In genomic region chr6:20631525-20631924, GRCh38 we compare ENCODE assay signal across 17 cellular contexts.
DNase-seq lines count a peak whose midpoint lies in the region; ATAC-seq, FAIRE-seq and TF ChIP-seq lines count a peak whose summit lies in the region.
"Had no signal": no experiment of that assay in that cellular context is flagged by ENCODE, and none has a peak within 500 bp of the region (broad histone marks: within the 10 kb centered on the region; RNA-seq: fewer than 3 reads in every experiment).

No MANE protein-coding gene starts in this region.

- BruUV-seq in GM12878 (replicated peaks; lab: Mats Ljungman, UMichigan) = no TSS peak

- H3K9me3 Mint-ChIP-seq in IgD-negative memory B cell = peaks cover 0 to 2% (median 0%) of the 10 kb centered on the region in 3 donors
- H3K9me3 Mint-ChIP-seq: activated naive CD4-positive, alpha-beta T cell treated with anti-CD3 and anti-CD28 coated beads, Interleukin-2, amount 10 ng/mL, durations not matched to agents 7 days and 5 days; T-cell had no signal

- H3K4me3 Mint-ChIP-seq in IgD-negative memory B cell = peak overlapping the region in 1 of 4 donors; percentile 9
- H3K4me3 Mint-ChIP-seq: activated naive CD4-positive, alpha-beta T cell treated with anti-CD3 and anti-CD28 coated beads, Interleukin-2, amount 10 ng/mL, durations not matched to agents 7 days and 5 days; T-cell had no signal

- no peak overlapping the region for H3K27ac ChIP-seq in GM12878 (ENCODE audit: control insufficient read depth, insufficient read depth)
- H3K27ac ChIP-seq: left lung, testis, WERI-Rb-1 had no signal

- H3K4me1 ChIP-seq in GM12878 (ENCODE audit: control insufficient read depth, insufficient read depth, low read length) = 0 out of 2 replicates have a peak, but pooled peaks cover 7% of the 10 kb centered on the region
- H3K4me1 ChIP-seq: left lung, testis had no signal

- H3K4me3 ChIP-seq in GM12878 = no peak overlapping the region
- H3K4me3 ChIP-seq: left lung, testis had no signal

- CTCF ChIA-PET in GM12878 (lab: Yijun Ruan, JAX) = interaction anchor here (1.1 to 1.2 kb wide), 2 partner anchors 9 to 12 kb away, joined by 3 read pairs; no protein-coding TSS in a partner anchor

- peaks cover 17% of the 10 kb centered on the region for H3K36me3 Mint-ChIP-seq in IgD-negative memory B cell

- no peak overlapping the region for H2AFZ ChIP-seq in GM12878 (ENCODE audit: control insufficient read depth, low read depth, low read length)

- RAD21 ChIA-PET in GM12878 (lab: Charles Lee; ENCODE audit: unreplicated experiment) = interaction anchor here (1.2 kb wide), 1 partner anchor 21 kb away, joined by 3 read pairs; no protein-coding TSS in a partner anchor

- TF ChIP-seq POLR2A in GM12878 (IDR thresholded peaks at IDR 0.05; ENCODE audit: low read depth, low read length) = no peak

- no peaks in the 10 kb centered on the region; the same call in 2 of the 3 replicates for H3K9me3 ChIP-seq in GM12878 (replicated peaks; ENCODE audit: control insufficient read depth, insufficient read depth, low read length)
- H3K9me3 ChIP-seq: left lung, testis had no signal

- ATAC-seq in left ventricle myocardium superior (peak; percentile 15), GM12878 (peak; percentile 51), HG02870 (IDR thresholded peaks at IDR 0.05; ENCODE audit: unreplicated experiment) (no peak)
- ATAC-seq: sciatic nerve, T-cell had no signal

- no peak overlapping the region for H3K4me2 ChIP-seq in GM12878 (ENCODE audit: control insufficient read depth, insufficient read depth)

- 13% methylated on average over 2 of the region's 2 CpGs for whole genome bisulfite sequencing in GM12878 (ENCODE audit: insufficient coverage, insufficient replicate concordance, low lambda C conversion rate, missing lambda C conversion rate)

- H3K4me1 Mint-ChIP-seq in IgD-negative memory B cell = peaks cover 10 to 28% (median 12%) of the 10 kb centered on the region in 3 donors

- DNase-seq in left ventricle myocardium superior (no peak), cardiac septum (ENCODE audit: low spot score) (no peak), GM12878 (ENCODE audit: low read depth, low spot score) (no peak), cerebellum (ENCODE audit: low spot score) (no peak), GM13977 (ENCODE audit: low spot score) (no peak)
- DNase-seq in stimulated activated CD4-positive, alpha-beta T cell treated with anti-CD3 and anti-CD28 coated beads, Interleukin-2, amount 100 ng/mL, for 24 hours = no peak
- DNase-seq: activated naive CD4-positive, alpha-beta T cell treated with anti-CD3 and anti-CD28 coated beads, Interleukin-2, amount 10 ng/mL, durations not matched to agents 7 days and 5 days; foreskin melanocyte; left lung; NK-92 treated with Interleukin-12 subunit alpha and Interleukin-12 subunit beta, amount 100 ng/mL, for 24 hours; stimulated activated CD4-positive, alpha-beta T cell treated with anti-CD3 and anti-CD28 coated beads, Interleukin-4, amount 100 ng/mL, for 1 hour; T-cell; testis; WERI-Rb-1 had no signal

- TF ChIP-seq CTCF in GM12878 (IDR thresholded peaks at IDR 0.05 in 2 of 3, conservative IDR thresholded peaks at IDR 0.05 in 1 of 3; ENCODE audit: control insufficient read depth in 2 of 3, extremely low read depth in 1 of 3, insufficient read depth in 1 of 3, low read depth in 3 of 3, low read length in 3 of 3) (no peak), GM13977 (IDR thresholded peaks at IDR 0.05; ENCODE audit: extremely low read depth, insufficient read depth, missing control alignments) (no peak)

- in situ Hi-C loops in GM12878 (cut with MboI) = no loop called here
- in situ Hi-C loops in GM13977 (cut with MboI; ENCODE audit: low pct_unique_long_range_greater_than_20kb, low sequenced_read_pairs, unreplicated experiment) = no loop called here

- intact Hi-C loops in left ventricle myocardium superior (cut with micrococcal nuclease) = no loop called here
- intact Hi-C loops in cardiac septum (cut with DNase I) = no loop called here
- intact Hi-C loops in GM12878 (cut with micrococcal nuclease; ENCODE audit: unreplicated experiment) = no loop called here

- H3K27ac Mint-ChIP-seq in IgD-negative memory B cell = peak overlapping the region in 2 of 3 donors; percentile 17 to 32
- H3K27ac Mint-ChIP-seq: activated naive CD4-positive, alpha-beta T cell treated with anti-CD3 and anti-CD28 coated beads, Interleukin-2, amount 10 ng/mL, durations not matched to agents 7 days and 5 days; T-cell had no signal

- no peak for TF ChIP-seq EP300 in GM12878 (IDR thresholded peaks at IDR 0.05; ENCODE audit: borderline replicate concordance in 1 of 2, control insufficient read depth in 1 of 2, low read depth in 2 of 2, low read length in 2 of 2)

- H3K79me2 ChIP-seq in GM12878 (ENCODE audit: control insufficient read depth, insufficient read depth, low read length) = no peaks in the 10 kb centered on the region

- H3K27me3 Mint-ChIP-seq in IgD-negative memory B cell = no peaks in the 10 kb centered on the region
- H3K27me3 Mint-ChIP-seq: activated naive CD4-positive, alpha-beta T cell treated with anti-CD3 and anti-CD28 coated beads, Interleukin-2, amount 10 ng/mL, durations not matched to agents 7 days and 5 days; T-cell had no signal

- no peak overlapping the region for H3K9ac ChIP-seq in GM12878 (ENCODE audit: control insufficient read depth, insufficient read depth, low read length)

- no peaks in the 10 kb centered on the region for H4K20me1 ChIP-seq in GM12878 (ENCODE audit: control insufficient read depth, insufficient read depth)

- TF ChIP-seq RAD21 in GM12878 (IDR thresholded peaks at IDR 0.05; ENCODE audit: insufficient read depth, low read depth, low read length) = no peak

- no peaks in the 10 kb centered on the region for H3K36me3 ChIP-seq in GM12878 (ENCODE audit: control insufficient read depth in 2 of 2, insufficient read depth in 2 of 2, low read length in 1 of 2)
- H3K36me3 ChIP-seq: left lung had no signal

- no peaks in the 10 kb centered on the region for H3K27me3 ChIP-seq in GM12878 (replicated peaks in 1 of 2; ENCODE audit: control insufficient read depth in 2 of 2, insufficient read depth in 2 of 2, low read length in 1 of 2)
- H3K27me3 ChIP-seq: left lung, testis had no signal

- SMC1A ChIA-PET in GM12878 (lab: Charles Lee; ENCODE audit: uncharacterized antibody, unreplicated experiment) = interaction anchor here (0.6 to 1.4 kb wide), 4 partner anchors 17 to 1001 kb away, joined by 3 to 4 read pairs (median 3); no protein-coding TSS in a partner anchor

- FAIRE-seq in GM12878 (lab: Jason Lieb, UNC) = no peak

- POLR2A ChIA-PET in GM12878 (lab: Charles Lee) = no interaction called here

TF ChIP-seq in GM12878, 131 proteins besides CTCF, POLR2A, EP300 and RAD21 (continues in another document):
- no peak for TF ChIP-seq RUNX3 (IDR thresholded peaks at IDR 0.05; ENCODE audit: low read length)
- no peak for TF ChIP-seq CBX5 (IDR thresholded peaks at IDR 0.05; ENCODE audit: low read depth)
- no peak for TF ChIP-seq ZNF274 (IDR thresholded peaks at IDR 0.05; ENCODE audit: insufficient read depth, insufficient read length)
- no peak for TF ChIP-seq SREBF1 (IDR thresholded peaks at IDR 0.05; ENCODE audit: low read length)
- no peak for TF ChIP-seq CBFB (IDR thresholded peaks at IDR 0.05; ENCODE audit: low read depth)
- TF ChIP-seq PRDM15 (CRISPR knock-in tag; IDR thresholded peaks at IDR 0.05) = no peak
